In the genomic region with DNA sequence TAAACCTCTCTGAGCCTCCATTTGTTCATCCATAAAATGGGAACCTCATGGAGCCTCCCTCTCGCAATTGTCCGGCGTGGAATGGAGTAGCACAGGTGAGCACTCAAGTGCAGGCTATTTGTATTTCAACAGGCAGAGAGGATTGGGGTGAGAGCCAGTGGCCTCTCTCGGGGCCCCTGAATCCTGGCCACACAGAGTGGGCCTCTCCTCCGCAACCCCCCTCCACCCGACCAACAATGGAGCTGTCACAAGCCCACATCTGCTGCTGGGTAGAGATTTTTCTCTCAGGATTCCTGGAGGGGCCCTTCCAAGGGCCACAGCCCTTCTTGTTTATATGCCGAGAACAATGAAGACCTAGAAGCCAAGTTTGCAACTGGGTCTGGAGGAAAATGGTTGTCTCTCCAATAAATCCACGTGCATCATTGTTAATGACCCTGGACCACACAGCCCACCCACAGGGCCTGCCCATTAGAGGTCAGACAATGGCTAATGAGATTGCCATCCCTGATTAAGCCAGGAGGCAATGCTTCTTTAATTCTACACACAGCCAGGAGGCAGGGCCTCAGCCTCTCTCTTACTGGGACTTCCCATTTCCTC, we compare ENCODE assay signal across 25 cellular contexts.
"Had no signal": no experiment of that assay in that cellular context is flagged by ENCODE, and none has a peak within 500 bp of the region (broad histone marks: within the 10 kb centered on the region; RNA-seq: fewer than 3 reads in every experiment).

No MANE protein-coding gene starts in this region.

- H3K27ac ChIP-seq: epithelial cell of prostate, esophagus squamous epithelium, stomach, thyroid gland, upper lobe of right lung had no signal

- H3K27me3 ChIP-seq: thyroid gland, upper lobe of right lung had no signal

- ATAC-seq: activated CD8-positive, alpha-beta T cell treated with anti-CD3 and anti-CD28 coated beads for 36 hours; stimulated activated naive B cell treated with anti-CD40 and anti-IgM and Interleukin-4, amounts not matched to agents 10 μg/mL and 1 μg/mL and 100 μg/mL, for 72 hours; upper lobe of right lung had no signal

- H3K9me3 Mint-ChIP-seq: activated B cell treated with CpG ODN at 0.5 μM for 24 hours; activated CD8-positive, alpha-beta T cell treated with anti-CD3 and anti-CD28 coated beads for 36 hours; activated T-helper 2 cell treated with anti-CD3 and anti-CD28 coated beads, Interferon-gamma antibody, Interleukin-2, Interleukin-4, amounts not matched to agents 10 μg/mL and 5 μg/mL and 100 μg/mL, durations not matched to agents 14 hours and 24 hours and 36 hours; nephron; T-helper 2 cell treated with Interferon-gamma antibody and Interleukin-4, amounts not matched to agents 5 μg/mL and 100 μg/mL, for 36 hours had no signal

- H3K4me1 ChIP-seq: thyroid gland had no signal

- H3K36me3 Mint-ChIP-seq: activated naive CD8-positive, alpha-beta T cell; stimulated activated naive B cell treated with anti-CD40 and anti-IgM and Interleukin-4, amounts not matched to agents 10 μg/mL and 1 μg/mL and 100 μg/mL, for 72 hours had no signal

- H3K36me3 ChIP-seq: esophagus squamous epithelium, stomach, thyroid gland, upper lobe of right lung had no signal

- DNase-seq: activated B cell treated with CpG ODN at 0.5 μM for 24 hours; activated CD4-positive, alpha-beta T cell treated with anti-CD3 and anti-CD28 coated beads, Interleukin-2, amount 50 U/mL, for 1 hour; activated CD8-positive, alpha-beta T cell treated with anti-CD3 and anti-CD28 coated beads for 36 hours; activated naive CD4-positive, alpha-beta T cell treated with Interleukin-2 at 50 U/mL for 16 hours; activated T-cell treated with anti-CD3 and anti-CD28 coated beads, Interleukin-2, amount 50 U/mL, for 48 hours; anterior cingulate cortex; effector CD8-positive, alpha-beta T cell; esophagus squamous epithelium; foreskin melanocyte; hypothalamus; mesendoderm; stimulated activated CD4-positive, alpha-beta T cell treated with anti-CD3 and anti-CD28 coated beads, Interleukin-1b, Interleukin-23, amount 100 ng/mL, for 48 hours; stimulated activated naive B cell treated with anti-CD40 and anti-IgM and Interleukin-4, amounts not matched to agents 10 μg/mL and 1 μg/mL and 100 μg/mL, for 72 hours; stomach; T-helper 1 cell; thyroid gland; upper lobe of right lung had no signal

- H3K9me3 ChIP-seq: esophagus squamous epithelium, mucosa of descending colon, stomach, thyroid gland, upper lobe of right lung had no signal

- H3K27ac Mint-ChIP-seq: activated B cell treated with CpG ODN at 0.5 μM for 24 hours; activated CD8-positive, alpha-beta T cell treated with anti-CD3 and anti-CD28 coated beads for 36 hours; activated naive CD8-positive, alpha-beta T cell; activated T-helper 2 cell treated with anti-CD3 and anti-CD28 coated beads, Interferon-gamma antibody, Interleukin-2, Interleukin-4, amounts not matched to agents 10 μg/mL and 5 μg/mL and 100 μg/mL, durations not matched to agents 14 hours and 24 hours and 36 hours; stimulated activated naive B cell treated with anti-CD40 and anti-IgM and Interleukin-4, amounts not matched to agents 10 μg/mL and 1 μg/mL and 100 μg/mL, for 72 hours; T-helper 2 cell treated with Interferon-gamma antibody and Interleukin-4, amounts not matched to agents 5 μg/mL and 100 μg/mL, for 36 hours had no signal

- H3K4me3 Mint-ChIP-seq: activated B cell treated with CpG ODN at 0.5 μM for 24 hours; activated CD8-positive, alpha-beta T cell treated with anti-CD3 and anti-CD28 coated beads for 36 hours; activated naive CD8-positive, alpha-beta T cell; nephron; stimulated activated naive B cell treated with anti-CD40 and anti-IgM and Interleukin-4, amounts not matched to agents 10 μg/mL and 1 μg/mL and 100 μg/mL, for 72 hours; T-helper 2 cell treated with Interferon-gamma antibody and Interleukin-4, amounts not matched to agents 5 μg/mL and 100 μg/mL, for 36 hours had no signal

- H3K4me3 ChIP-seq: esophagus squamous epithelium, lung, mucosa of descending colon, smooth muscle cell, stomach, thyroid gland, upper lobe of right lung had no signal
